ENCODE assay signal across 12 cellular contexts in genomic region chr10:111030042-111030750, GRCh38. TPM values are rescaled to one million over a fixed set of nuclear protein-coding genes. Genes with fewer than 3 reads are reported as not detected.
DNase-seq lines count a peak whose midpoint lies in the region; ATAC-seq lines count a peak whose summit lies in the region.
"Had no signal": no experiment of that assay in that cellular context is flagged by ENCODE, and none has a peak within 500 bp of the region (broad histone marks: within the 10 kb centered on the region; RNA-seq: fewer than 3 reads in every experiment).

No MANE protein-coding gene starts in this region.

- peak overlapping the region in 4 of 6 donors; percentile 54 to 84 (median 73) for H3K27ac Mint-ChIP-seq in naive B cell

- peaks cover 5 to 8% (median 7%) of the 10 kb centered on the region in 3 donors for H3K4me1 Mint-ChIP-seq in naive B cell

- H3K36me3 Mint-ChIP-seq in naive B cell: peaks cover 37 to 50% of the 10 kb centered on the region in 2 donors

- DNase-seq in naive B cell (peak; percentile 9), DMS153 (lab: John Stamatoyannopoulos, UW) (no peak), hypothalamus (lab: John Stamatoyannopoulos, UW) (no peak)
- DNase-seq: C1 segment of cervical spinal cord, DND-41, dorsolateral prefrontal cortex, NCI-H1092 treated with DMSO at 0.1 percent for 48 hours had no signal

- H3K27me3 Mint-ChIP-seq in naive B cell: no peaks in the 10 kb centered on the region

- H3K4me3 Mint-ChIP-seq in naive B cell: no peak overlapping the region

- peaks cover 4 to 61% (median 39%) of the 10 kb centered on the region in 7 donors for H3K9me3 Mint-ChIP-seq in naive B cell

- ATAC-seq in GM18870 (IDR thresholded peaks at IDR 0.05; ENCODE audit: unreplicated experiment) (peak; percentile 82), GM21717 (IDR thresholded peaks at IDR 0.05; ENCODE audit: unreplicated experiment) (peak; percentile 89), HG03558 (IDR thresholded peaks at IDR 0.05; ENCODE audit: extremely low read depth, unreplicated experiment) (peak; percentile 49), naive B cell (ENCODE audit: low read depth in 2 of 2) (peak; percentile 70 to 80), HG02870 (IDR thresholded peaks at IDR 0.05; ENCODE audit: unreplicated experiment) (no peak), HG03280 (IDR thresholded peaks at IDR 0.05; ENCODE audit: unreplicated experiment) (no peak)

RNA-seq across cellular contexts. Expression of gene ADRA2A, which starts 46.6 kb away (rescaled TPM):
- not detected for polyA plus RNA-seq in naive B cell (ENCODE audit: low read depth in 6 of 6)

Comparison
In these comparisons a context has a peak if more than half of its experiments do, and no peak if none do; other contexts are left out.
1. ATAC-seq: peak in GM18870 (single experiment), GM21717 (single experiment), HG03558 (single experiment) and naive B cell (2 of 2); none in HG02870 (single experiment) and HG03280 (single experiment).